Comparison of ENCODE assay signal across 34 cellular contexts in genomic region chrX:35622601-35623000, GRCh38.
"Had no signal": no experiment of that assay in that cellular context is flagged by ENCODE, and none has a peak within 500 bp of the region (broad histone marks: within the 10 kb centered on the region; RNA-seq: fewer than 3 reads in every experiment).

No MANE protein-coding gene starts in this region.

- FAIRE-seq: bronchial epithelial cell, colon, RCC 7860 had no signal

- ATAC-seq: activated CD8-positive, alpha-beta memory T cell treated with anti-CD3 and anti-CD28 coated beads, Interleukin-2, amount 10 ng/mL, durations not matched to agents 7 days and 5 days; activated naive CD8-positive, alpha-beta T cell treated with anti-CD3 and anti-CD28 coated beads, Interleukin-2, amount 50 U/mL, for 24 hours; PC-3 had no signal

- DNase-seq: activated CD4-positive, alpha-beta memory T cell treated with anti-CD3 and anti-CD28 coated beads, Interleukin-2, amount 10 ng/mL, durations not matched to agents 7 days and 5 days; activated CD4-positive, alpha-beta T cell treated with anti-CD3 and anti-CD28 coated beads for 1 hour; activated CD4-positive, alpha-beta T cell treated with anti-CD3 and anti-CD28 coated beads for 48 hours; activated CD4-positive, CD25-positive, alpha-beta regulatory T cell; activated CD8-positive, alpha-beta memory T cell treated with anti-CD3 and anti-CD28 coated beads for 24 hours; activated CD8-positive, alpha-beta memory T cell treated with anti-CD3 and anti-CD28 coated beads, Interleukin-2, amount 10 ng/mL, durations not matched to agents 7 days and 5 days; activated CD8-positive, alpha-beta memory T cell treated with anti-CD3 and anti-CD28 coated beads, Interleukin-2, amount 50 U/mL, for 48 hours; activated effector memory CD4-positive, alpha-beta T cell treated with Interleukin-2 at 50 U/mL for 16 hours; activated naive CD4-positive, alpha-beta T cell treated with anti-CD3 and anti-CD28 coated beads, Interleukin-2, amount 10 ng/mL, durations not matched to agents 7 days and 5 days; activated naive CD8-positive, alpha-beta T cell treated with anti-CD3 and anti-CD28 coated beads, Interleukin-2, amount 50 U/mL, for 24 hours; activated T-cell treated with anti-CD3 and anti-CD28 coated beads, Interleukin-2, amount 50 U/mL, for 48 hours; anterior cingulate cortex; caudate nucleus; cerebellar nuclear complex; Karpas-422; MM.1S; NCI-H1092; NCI-H1436 treated with DMSO at 0.1 percent for 48 hours; NCI-H1694 treated with DMSO at 0.1 percent for 48 hours; NCI-H2029; NCI-H2171 treated with DMSO at 0.1 percent for 48 hours; NCI-H2227 treated with DMSO at 0.1 percent for 48 hours; NCI-H446; NCI-H524; NCI-H69; NCI-H82; Right ventricle myocardium superior; SW 1271; T1000; WERI-Rb-1 had no signal

- H3K36me3 ChIP-seq: WERI-Rb-1 had no signal

- H3K27ac ChIP-seq: WERI-Rb-1 had no signal
